9 cellular contexts compared by ENCODE assay signal in genomic region chr1:47527653-47528272, GRCh38.
DNase-seq lines count a peak whose midpoint lies in the region; ATAC-seq and TF ChIP-seq lines count a peak whose summit lies in the region.
"Had no signal": no experiment of that assay in that cellular context is flagged by ENCODE, and none has a peak within 500 bp of the region (broad histone marks: within the 10 kb centered on the region; RNA-seq: fewer than 3 reads in every experiment).

No MANE protein-coding gene starts in this region.

- peaks cover 17% of the 10 kb centered on the region for H3K4me1 Mint-ChIP-seq in progenitor cell of endocrine pancreas (ENCODE audit: low read depth)

- peak; percentile 48 for TF ChIP-seq CTCF in progenitor cell of endocrine pancreas (IDR thresholded peaks at IDR 0.05; ENCODE audit: unreplicated experiment)

- ATAC-seq in HG02623 (IDR thresholded peaks at IDR 0.05; ENCODE audit: unreplicated experiment) (no peak), GM19035 (IDR thresholded peaks at IDR 0.05; ENCODE audit: unreplicated experiment) (no peak)
- ATAC-seq: CD8-positive, alpha-beta T cell had no signal

- H3K9me3 Mint-ChIP-seq in progenitor cell of endocrine pancreas (ENCODE audit: low read depth), result no peaks in the 10 kb centered on the region

- peaks cover 50% of the 10 kb centered on the region for H3K27me3 Mint-ChIP-seq in progenitor cell of endocrine pancreas

- peak; percentile 12 for DNase-seq in SIG-M5 treated with dmso at 0.1 percent for 504 hours (lab: John Stamatoyannopoulos, UW; ENCODE audit: unreplicated experiment)
- DNase-seq in SIG-M5 (lab: John Stamatoyannopoulos, UW), result no peak
- DNase-seq in NCI-H187 treated with DMSO at 0.1 percent for 48 hours (lab: John Stamatoyannopoulos, UW), result peak; percentile 9
- DNase-seq in cerebellar cortex (ENCODE audit: low spot score), result peak; percentile 20
- no peak for DNase-seq in progenitor cell of endocrine pancreas (ENCODE audit: low spot score, unreplicated experiment)
- no peak for DNase-seq in ecto neural progenitor cell (ENCODE audit: low spot score)
- DNase-seq: CD8-positive, alpha-beta T cell had no signal

- no peak overlapping the region for H3K4me3 Mint-ChIP-seq in progenitor cell of endocrine pancreas (ENCODE audit: low read depth)
- H3K4me3 Mint-ChIP-seq: CD8-positive, alpha-beta T cell had no signal

- H3K36me3 Mint-ChIP-seq in progenitor cell of endocrine pancreas (ENCODE audit: insufficient read depth), result no peaks in the 10 kb centered on the region
- H3K36me3 Mint-ChIP-seq: CD8-positive, alpha-beta T cell had no signal

- no peak overlapping the region for H3K27ac Mint-ChIP-seq in progenitor cell of endocrine pancreas
- H3K27ac Mint-ChIP-seq: CD8-positive, alpha-beta T cell had no signal

Comparison
In these comparisons a context has a peak if more than half of its experiments do, and no peak if none do; other contexts are left out.
1. DNase-seq: peak in SIG-M5 treated with dmso at 0.1 percent for 504 hours (single experiment), NCI-H187 treated with DMSO at 0.1 percent for 48 hours (single experiment) and cerebellar cortex (single experiment); none in SIG-M5 (single experiment), progenitor cell of endocrine pancreas (single experiment) and ecto neural progenitor cell (single experiment).